In the genomic region with DNA sequence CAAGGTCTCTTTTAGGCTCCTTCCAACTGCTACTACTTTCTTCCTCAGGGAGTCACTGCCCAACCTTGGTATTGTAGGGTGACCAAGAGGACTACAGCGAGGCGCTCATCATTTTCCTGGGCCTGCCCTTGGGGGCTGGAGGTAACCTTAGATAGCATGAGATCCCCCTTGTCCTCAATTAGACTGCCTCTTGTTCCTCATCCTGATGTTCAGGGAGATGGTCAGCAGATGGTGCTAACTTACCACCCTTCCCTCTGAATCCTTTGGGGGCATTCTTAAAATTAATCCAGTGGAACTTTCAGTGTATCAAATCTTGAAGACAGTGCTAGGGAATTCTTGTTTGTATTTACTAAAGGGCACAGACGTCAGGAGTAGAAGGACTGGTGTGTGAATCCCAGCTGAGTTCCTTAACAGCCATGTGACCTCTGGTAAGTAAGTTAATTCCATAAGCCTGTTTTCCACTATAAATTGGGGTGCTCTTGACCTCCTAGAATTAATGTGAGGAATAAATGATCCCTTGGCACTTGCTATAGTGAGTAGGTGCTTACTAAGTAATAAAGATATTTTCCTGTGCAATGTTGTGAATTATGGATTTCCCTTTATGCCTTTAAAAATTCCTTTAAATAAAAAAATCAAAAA, we compare ENCODE assay signal across 1 cellular context.
TF ChIP-seq lines count a peak whose summit lies in the region.

No MANE protein-coding gene starts in this region.

TF ChIP-seq in GM12878, 131 proteins besides CTCF, POLR2A, EP300 and RAD21:
- TF ChIP-seq RAD51 (IDR thresholded peaks at IDR 0.05) (peak; percentile 42; the same call in 1 of the 2 replicates), TAF1 (IDR thresholded peaks at IDR 0.05; ENCODE audit: borderline replicate concordance, low read depth, low read length) (no peak), WRNIP1 (IDR thresholded peaks at IDR 0.05; ENCODE audit: borderline replicate concordance, low read depth, low read length) (no peak), SMC3 (IDR thresholded peaks at IDR 0.05; ENCODE audit: borderline replicate concordance, low read length) (peak; percentile 69; the same call in 1 of the 2 replicates), IKZF2 (IDR thresholded peaks at IDR 0.05) (0 out of 4 replicates have a peak, but pooled peaks of 1 of the 2 experiments have one; percentile 11), NBN (IDR thresholded peaks at IDR 0.05) (peak; percentile 30; the same call in 1 of the 2 replicates)
- TF ChIP-seq, protein P1, sequence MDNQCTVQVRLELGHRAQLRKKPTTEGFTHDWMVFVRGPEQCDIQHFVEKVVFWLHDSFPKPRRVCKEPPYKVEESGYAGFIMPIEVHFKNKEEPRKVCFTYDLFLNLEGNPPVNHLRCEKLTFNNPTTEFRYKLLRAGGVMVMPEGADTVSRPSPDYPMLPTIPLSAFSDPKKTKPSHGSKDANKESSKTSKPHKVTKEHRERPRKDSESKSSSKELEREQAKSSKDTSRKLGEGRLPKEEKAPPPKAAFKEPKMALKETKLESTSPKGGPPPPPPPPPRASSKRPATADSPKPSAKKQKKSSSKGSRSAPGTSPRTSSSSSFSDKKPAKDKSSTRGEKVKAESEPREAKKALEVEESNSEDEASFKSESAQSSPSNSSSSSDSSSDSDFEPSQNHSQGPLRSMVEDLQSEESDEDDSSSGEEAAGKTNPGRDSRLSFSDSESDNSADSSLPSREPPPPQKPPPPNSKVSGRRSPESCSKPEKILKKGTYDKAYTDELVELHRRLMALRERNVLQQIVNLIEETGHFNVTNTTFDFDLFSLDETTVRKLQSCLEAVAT (IDR thresholded peaks at IDR 0.05) = no peak
- TF ChIP-seq, protein P2, sequence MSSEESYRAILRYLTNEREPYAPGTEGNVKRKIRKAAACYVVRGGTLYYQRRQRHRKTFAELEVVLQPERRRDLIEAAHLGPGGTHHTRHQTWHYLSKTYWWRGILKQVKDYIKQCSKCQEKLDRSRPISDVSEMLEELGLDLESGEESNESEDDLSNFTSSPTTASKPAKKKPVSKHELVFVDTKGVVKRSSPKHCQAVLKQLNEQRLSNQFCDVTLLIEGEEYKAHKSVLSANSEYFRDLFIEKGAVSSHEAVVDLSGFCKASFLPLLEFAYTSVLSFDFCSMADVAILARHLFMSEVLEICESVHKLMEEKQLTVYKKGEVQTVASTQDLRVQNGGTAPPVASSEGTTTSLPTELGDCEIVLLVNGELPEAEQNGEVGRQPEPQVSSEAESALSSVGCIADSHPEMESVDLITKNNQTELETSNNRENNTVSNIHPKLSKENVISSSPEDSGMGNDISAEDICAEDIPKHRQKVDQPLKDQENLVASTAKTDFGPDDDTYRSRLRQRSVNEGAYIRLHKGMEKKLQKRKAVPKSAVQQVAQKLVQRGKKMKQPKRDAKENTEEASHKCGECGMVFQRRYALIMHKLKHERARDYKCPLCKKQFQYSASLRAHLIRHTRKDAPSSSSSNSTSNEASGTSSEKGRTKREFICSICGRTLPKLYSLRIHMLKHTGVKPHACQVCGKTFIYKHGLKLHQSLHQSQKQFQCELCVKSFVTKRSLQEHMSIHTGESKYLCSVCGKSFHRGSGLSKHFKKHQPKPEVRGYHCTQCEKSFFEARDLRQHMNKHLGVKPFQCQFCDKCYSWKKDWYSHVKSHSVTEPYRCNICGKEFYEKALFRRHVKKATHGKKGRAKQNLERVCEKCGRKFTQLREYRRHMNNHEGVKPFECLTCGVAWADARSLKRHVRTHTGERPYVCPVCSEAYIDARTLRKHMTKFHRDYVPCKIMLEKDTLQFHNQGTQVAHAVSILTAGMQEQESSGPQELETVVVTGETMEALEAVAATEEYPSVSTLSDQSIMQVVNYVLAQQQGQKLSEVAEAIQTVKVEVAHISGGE (CRISPR knock-in tag; IDR thresholded peaks at IDR 0.05) = no peak
